ENCODE assay signal across 3 cellular contexts in genomic region chrX:589261-589660, GRCh38. TPM values are rescaled to one million over a fixed set of nuclear protein-coding genes. Genes with fewer than 3 reads are reported as not detected.
"Had no signal": no experiment of that assay in that cellular context is flagged by ENCODE, and none has a peak within 500 bp of the region (broad histone marks: within the 10 kb centered on the region; RNA-seq: fewer than 3 reads in every experiment).

No MANE protein-coding gene starts in this region.

RNA-seq across cellular contexts. Expression of gene SHOX, which starts 41.3 kb away (rescaled TPM):
- total RNA-seq: GM23338, HT-29, IMR-90 had no signal
- polyA plus RNA-seq: GM23338, IMR-90 had no signal
